Comparison of ENCODE assay signal across 27 cellular contexts in genomic region chr7:69635572-69636190, GRCh38. TPM values are rescaled to one million over a fixed set of nuclear protein-coding genes. Genes with fewer than 3 reads are reported as not detected.
DNase-seq lines count a peak whose midpoint lies in the region; ATAC-seq and TF ChIP-seq lines count a peak whose summit lies in the region.
"Had no signal": no experiment of that assay in that cellular context is flagged by ENCODE, and none has a peak within 500 bp of the region (broad histone marks: within the 10 kb centered on the region; RNA-seq: fewer than 3 reads in every experiment).

No MANE protein-coding gene starts in this region.

- no peak overlapping the region for H3K4me2 ChIP-seq in mesendoderm (ENCODE audit: low read length)

- ATAC-seq in GM21737 (IDR thresholded peaks at IDR 0.05; ENCODE audit: unreplicated experiment), result no peak
- ATAC-seq: activated naive CD4-positive, alpha-beta T cell treated with anti-CD3 and anti-CD28 coated beads, Interleukin-2, amount 50 U/mL, for 72 hours; left lung had no signal

- DNase-seq in NCI-H748 (lab: John Stamatoyannopoulos, UW; ENCODE audit: unreplicated experiment) (peak; percentile 31), NCI-H748 treated with DMSO at 0.1 percent for 48 hours (lab: John Stamatoyannopoulos, UW) (no peak), mesendoderm (no peak), HPDE6-E6E7 (ENCODE audit: extremely low spot score) (no peak), NCI-H2171 (lab: John Stamatoyannopoulos, UW) (no peak)
- no peak for DNase-seq in activated T-cell treated with anti-CD3 and anti-CD28 coated beads, Interleukin-2, amount 50 U/mL, for 1 hour
- DNase-seq: activated CD4-positive, alpha-beta memory T cell treated with anti-CD3 and anti-CD28 coated beads for 36 hours; activated CD8-positive, alpha-beta memory T cell treated with anti-CD3 and anti-CD28 coated beads, Interleukin-2, amount 50 U/mL, for 48 hours; aorta; CD8-positive, alpha-beta memory T cell; foreskin melanocyte; H9; immature natural killer cell; left lung; NCI-H1092; NCI-H2029; NCI-H446 treated with DMSO at 0.1 percent for 48 hours; Peyer's patch; posterior cingulate gyrus; T-helper 1 cell; trophoblast cell had no signal

- H3K4me1 Mint-ChIP-seq in brain, result peaks cover 79% of the 10 kb centered on the region
- H3K4me1 Mint-ChIP-seq: B cell; CD8-positive, alpha-beta memory T cell had no signal

- peaks cover 1% of the 10 kb centered on the region for H3K4me1 ChIP-seq in mesendoderm (ENCODE audit: control insufficient read depth, low read depth, low read length)
- H3K4me1 ChIP-seq: left lung, Peyer's patch had no signal

- H3K18ac ChIP-seq in mesendoderm (ENCODE audit: low read length), result no peak overlapping the region

- no peak overlapping the region for H3K9ac ChIP-seq in mesendoderm (ENCODE audit: low read length)

- peaks cover 4% of the 10 kb centered on the region for H3K36me3 Mint-ChIP-seq in brain
- H3K36me3 Mint-ChIP-seq: activated CD4-positive, alpha-beta memory T cell treated with anti-CD3 and anti-CD28 coated beads for 36 hours; activated naive CD4-positive, alpha-beta T cell treated with anti-CD3 and anti-CD28 coated beads, Interleukin-2, amount 50 U/mL, for 72 hours; CD8-positive, alpha-beta memory T cell had no signal

- no peak overlapping the region for H3K27ac ChIP-seq in mesendoderm (ENCODE audit: low read depth, low read length)
- H3K27ac ChIP-seq: left lung, Peyer's patch had no signal

- no peak overlapping the region for H4K8ac ChIP-seq in mesendoderm (ENCODE audit: low read depth, low read length)

- no peak overlapping the region for H3K4me3 ChIP-seq in mesendoderm (ENCODE audit: low read length)
- H3K4me3 ChIP-seq: left lung, Peyer's patch had no signal

- no peak overlapping the region for H2BK120ac ChIP-seq in mesendoderm (ENCODE audit: low read depth, low read length)

- no peak overlapping the region for H3K23ac ChIP-seq in mesendoderm (ENCODE audit: low read length)

- no peaks in the 10 kb centered on the region for H3K79me2 ChIP-seq in mesendoderm (ENCODE audit: control insufficient read depth, insufficient read depth, low read length)

- no peaks in the 10 kb centered on the region for H3K27me3 Mint-ChIP-seq in brain
- H3K27me3 Mint-ChIP-seq: activated CD4-positive, alpha-beta memory T cell treated with anti-CD3 and anti-CD28 coated beads for 36 hours; B cell had no signal

- H3K79me1 ChIP-seq in mesendoderm (ENCODE audit: low read length), result peaks cover 2% of the 10 kb centered on the region

- no peak overlapping the region for H2BK15ac ChIP-seq in mesendoderm (replicated peaks; ENCODE audit: low read depth)

- H3K56ac ChIP-seq in mesendoderm (ENCODE audit: low read length), result no peak overlapping the region

- no peak overlapping the region for H4K5ac ChIP-seq in mesendoderm (ENCODE audit: low read length)

- WGBS in mesendoderm (ENCODE audit: extremely low coverage, insufficient coverage, low lambda C conversion rate), result no CpG with 5 or more reads among the region's 4 CpGs

- no peak for TF ChIP-seq CTCF in brain (conservative IDR thresholded peaks at IDR 0.05)

- no peak overlapping the region for H2BK5ac ChIP-seq in mesendoderm (ENCODE audit: low read length)

- H3K36me3 ChIP-seq in mesendoderm (ENCODE audit: control insufficient read depth, insufficient read depth, low read length), result no peaks in the 10 kb centered on the region
- H3K36me3 ChIP-seq: left lung, Peyer's patch had no signal

- H3K9me3 Mint-ChIP-seq in brain, result peaks cover 0 to 2% (median 0%) of the 10 kb centered on the region in 5 experiments
- H3K9me3 Mint-ChIP-seq: activated CD4-positive, alpha-beta memory T cell treated with anti-CD3 and anti-CD28 coated beads for 36 hours; activated naive CD4-positive, alpha-beta T cell treated with anti-CD3 and anti-CD28 coated beads, Interleukin-2, amount 50 U/mL, for 72 hours; activated T-helper 2 cell treated with anti-CD3 and anti-CD28 coated beads, Interferon-gamma antibody, Interleukin-2, Interleukin-4, amounts not matched to agents 10 μg/mL and 5 μg/mL and 100 μg/mL, durations not matched to agents 14 hours and 24 hours and 36 hours; CD8-positive, alpha-beta memory T cell; H9; immature natural killer cell; nephron had no signal

- peak overlapping the region; percentile 59 for H3K4ac ChIP-seq in mesendoderm (ENCODE audit: low read depth, low read length)

- H3K27ac Mint-ChIP-seq in brain, result peak overlapping the region in 3 of 5 experiments; percentile 26 to 83 (median 35)
- H3K27ac Mint-ChIP-seq: activated CD4-positive, alpha-beta memory T cell treated with anti-CD3 and anti-CD28 coated beads for 36 hours; activated naive CD4-positive, alpha-beta T cell treated with anti-CD3 and anti-CD28 coated beads, Interleukin-2, amount 50 U/mL, for 72 hours; activated T-helper 2 cell treated with anti-CD3 and anti-CD28 coated beads, Interferon-gamma antibody, Interleukin-2, Interleukin-4, amounts not matched to agents 10 μg/mL and 5 μg/mL and 100 μg/mL, durations not matched to agents 14 hours and 24 hours and 36 hours; B cell; CD8-positive, alpha-beta memory T cell; H9; immature natural killer cell had no signal

- H3K4me3 Mint-ChIP-seq in brain, result peak overlapping the region in 2 of 5 experiments; percentile 29 to 69
- H3K4me3 Mint-ChIP-seq: activated CD4-positive, alpha-beta memory T cell treated with anti-CD3 and anti-CD28 coated beads for 36 hours; B cell; CD8-positive, alpha-beta memory T cell; H9; immature natural killer cell; nephron had no signal

- H3K27me3 ChIP-seq in mesendoderm (ENCODE audit: insufficient read depth, low read length, poor library complexity), result no peaks in the 10 kb centered on the region
- H3K27me3 ChIP-seq: left lung, Peyer's patch had no signal

- H2AK5ac ChIP-seq in mesendoderm (ENCODE audit: low read length), result peak overlapping the region; percentile 29

RNA-seq across cellular contexts. Expression of gene AUTS2, which starts 37.4 kb away (rescaled TPM):
- 59.9 TPM for polyA plus RNA-seq in brain (ENCODE audit: insufficient read depth, low read depth, low replicate concordance)
- polyA plus RNA-seq in mesendoderm (2013, experiment 1 of 2), result 36.3 TPM
- 35.5 TPM for polyA plus RNA-seq in mesendoderm (2013, experiment 2 of 2)
